14 cellular contexts compared by ENCODE assay signal in the genomic region with DNA sequence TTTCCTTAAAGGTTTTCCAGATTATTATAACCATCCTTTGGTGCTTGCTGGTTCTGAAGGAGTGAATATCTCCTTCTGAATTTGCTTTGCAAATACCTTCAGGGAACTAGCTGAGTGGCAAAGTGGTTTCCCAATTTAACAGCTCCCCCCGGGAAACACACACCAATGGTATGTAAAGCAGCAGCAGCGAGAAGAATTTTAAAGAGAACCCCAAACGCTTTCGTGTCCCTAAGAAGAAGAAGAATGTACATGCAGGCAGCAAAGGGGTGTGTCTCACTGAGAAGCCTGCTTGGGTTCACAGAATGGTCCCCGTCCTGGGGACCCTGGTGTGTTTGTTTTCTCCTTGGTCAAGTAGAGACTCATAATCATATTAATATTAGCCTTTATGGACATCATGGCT. TPM values are rescaled to one million over a fixed set of nuclear protein-coding genes. Genes with fewer than 3 reads are reported as not detected.
A peak's percentile ranks its signal among the peaks of the same experiment; 100 is the strongest.
DNase-seq lines count a peak whose midpoint lies in the region; ATAC-seq and TF ChIP-seq lines count a peak whose summit lies in the region.
"Had no signal": no experiment of that assay in that cellular context is flagged by ENCODE, and none has a peak within 500 bp of the region (broad histone marks: within the 10 kb centered on the region; RNA-seq: fewer than 3 reads in every experiment).

No MANE protein-coding gene starts in this region.

- H3K4me3 Mint-ChIP-seq in activated naive CD4-positive, alpha-beta T cell treated with anti-CD3 and anti-CD28 coated beads, Interleukin-2, amount 10 ng/mL, durations not matched to agents 7 days and 5 days: no peak overlapping the region
- H3K4me3 Mint-ChIP-seq in stimulated activated memory B cell treated with anti-CD40 and anti-IgM and Interleukin-4, amounts not matched to agents 10 μg/mL and 1 μg/mL and 100 μg/mL, for 72 hours: no peak overlapping the region
- H3K4me3 Mint-ChIP-seq: stimulated activated effector memory CD8-positive, alpha-beta T cell treated with anti-CD3 and anti-CD28 coated beads, Interleukin-12 subunit alpha, Interleukin-12 subunit beta, amount 100 ng/mL, for 72 hours had no signal

- intact Hi-C loops in colonic mucosa (cut with DNase I) (no loop called here), head of caudate nucleus (cut with DNase I) (no loop called here), mammary epithelial cell (cut with micrococcal nuclease) (no loop called here)

- H3K36me3 Mint-ChIP-seq in activated naive CD4-positive, alpha-beta T cell treated with anti-CD3 and anti-CD28 coated beads, Interleukin-2, amount 10 ng/mL, durations not matched to agents 7 days and 5 days: peaks cover 2% of the 10 kb centered on the region
- H3K36me3 Mint-ChIP-seq in stimulated activated memory B cell treated with anti-CD40 and anti-IgM and Interleukin-4, amounts not matched to agents 10 μg/mL and 1 μg/mL and 100 μg/mL, for 72 hours: no peaks in the 10 kb centered on the region

- dilution Hi-C loops in mammary epithelial cell (cut with HindIII; ENCODE audit: low sequenced_read_pairs): no loop called here

- 66% methylated on average over 4 of the region's 5 CpGs for WGBS in mammary epithelial cell (ENCODE audit: low coverage, missing lambda C conversion rate)

- in situ Hi-C loops in mammary epithelial cell (cut with MboI; ENCODE audit: low sequenced_read_pairs in 2 of 2): loop anchor here in 1 of 2 donors (10.0 kb wide), 1 partner anchor 122 kb away; no protein-coding TSS in a partner anchor

- no peaks in the 10 kb centered on the region for H3K27me3 Mint-ChIP-seq in activated naive CD4-positive, alpha-beta T cell treated with anti-CD3 and anti-CD28 coated beads, Interleukin-2, amount 10 ng/mL, durations not matched to agents 7 days and 5 days
- no peaks in the 10 kb centered on the region for H3K27me3 Mint-ChIP-seq in stimulated activated memory B cell treated with anti-CD40 and anti-IgM and Interleukin-4, amounts not matched to agents 10 μg/mL and 1 μg/mL and 100 μg/mL, for 72 hours

- peak overlapping the region; percentile 62 for H3K27ac Mint-ChIP-seq in activated naive CD4-positive, alpha-beta T cell treated with anti-CD3 and anti-CD28 coated beads, Interleukin-2, amount 10 ng/mL, durations not matched to agents 7 days and 5 days
- H3K27ac Mint-ChIP-seq in stimulated activated memory B cell treated with anti-CD40 and anti-IgM and Interleukin-4, amounts not matched to agents 10 μg/mL and 1 μg/mL and 100 μg/mL, for 72 hours: peak overlapping the region; percentile 76
- H3K27ac Mint-ChIP-seq: stimulated activated effector memory CD8-positive, alpha-beta T cell treated with anti-CD3 and anti-CD28 coated beads, Interleukin-12 subunit alpha, Interleukin-12 subunit beta, amount 100 ng/mL, for 72 hours had no signal

- H3K27ac ChIP-seq in colonic mucosa (no peak overlapping the region), mammary epithelial cell (ENCODE audit: insufficient read depth, low read depth, low read length) (no peak overlapping the region)
- H3K27ac ChIP-seq: KMS-11 had no signal

- H3K4me2 ChIP-seq in mammary epithelial cell (ENCODE audit: insufficient read depth, low read depth, low read length): no peak overlapping the region
- H3K4me2 ChIP-seq: KMS-11 had no signal

- peaks cover 3% of the 10 kb centered on the region for H3K9me3 Mint-ChIP-seq in activated naive CD4-positive, alpha-beta T cell treated with anti-CD3 and anti-CD28 coated beads, Interleukin-2, amount 10 ng/mL, durations not matched to agents 7 days and 5 days
- H3K9me3 Mint-ChIP-seq in stimulated activated memory B cell treated with anti-CD40 and anti-IgM and Interleukin-4, amounts not matched to agents 10 μg/mL and 1 μg/mL and 100 μg/mL, for 72 hours: no peaks in the 10 kb centered on the region
- H3K9me3 Mint-ChIP-seq: stimulated activated effector memory CD8-positive, alpha-beta T cell treated with anti-CD3 and anti-CD28 coated beads, Interleukin-12 subunit alpha, Interleukin-12 subunit beta, amount 100 ng/mL, for 72 hours had no signal

- H3K27me3 ChIP-seq in colonic mucosa: no peaks in the 10 kb centered on the region
- H3K27me3 ChIP-seq in mammary epithelial cell (ENCODE audit: insufficient read depth, low read length): no peaks in the 10 kb centered on the region

- no peaks in the 10 kb centered on the region for H3K9me3 ChIP-seq in colonic mucosa
- H3K9me3 ChIP-seq in mammary epithelial cell (replicated peaks; ENCODE audit: insufficient read depth, low read length): no peaks in the 10 kb centered on the region

- no peaks in the 10 kb centered on the region for H3K36me3 ChIP-seq in colonic mucosa
- no peaks in the 10 kb centered on the region for H3K36me3 ChIP-seq in mammary epithelial cell (ENCODE audit: insufficient read depth, low read length)

- no peak for DNase-seq in activated naive CD4-positive, alpha-beta T cell treated with anti-CD3 and anti-CD28 coated beads, Interleukin-2, amount 10 ng/mL, durations not matched to agents 7 days and 5 days
- DNase-seq in activated naive CD4-positive, alpha-beta T cell treated with Interleukin-2 at 50 U/mL for 16 hours: no peak
- peak; percentile 50 for DNase-seq in NAMALWA (ENCODE audit: low spot score)
- peak; percentile 13 for DNase-seq in colonic mucosa
- DNase-seq in GM20000 (ENCODE audit: low spot score): no peak
- no peak for DNase-seq in head of caudate nucleus
- DNase-seq in mammary epithelial cell: no peak
- DNase-seq: cortex of kidney, EL, midbrain, NCI-H2081 treated with DMSO at 0.1 percent for 48 hours had no signal

- no peak for ATAC-seq in stimulated activated memory B cell treated with anti-CD40 and anti-IgM and Interleukin-4, amounts not matched to agents 10 μg/mL and 1 μg/mL and 100 μg/mL, for 72 hours
- ATAC-seq: stimulated activated effector memory CD8-positive, alpha-beta T cell treated with anti-CD3 and anti-CD28 coated beads, Interleukin-12 subunit alpha, Interleukin-12 subunit beta, amount 100 ng/mL, for 72 hours had no signal

- no peak overlapping the region for H3K9ac ChIP-seq in colonic mucosa (ENCODE audit: low read depth in 2 of 2, low read length in 2 of 2)
- no peak overlapping the region for H3K9ac ChIP-seq in mammary epithelial cell (ENCODE audit: insufficient read depth, low read length)
- H3K9ac ChIP-seq: KMS-11 had no signal

- H3K4me1 ChIP-seq in colonic mucosa (no peaks in the 10 kb centered on the region), mammary epithelial cell (ENCODE audit: insufficient read depth, low read length) (no peaks in the 10 kb centered on the region)

- no peak overlapping the region for H2AFZ ChIP-seq in mammary epithelial cell (ENCODE audit: low read depth, low read length)

- CTCF ChIA-PET in activated naive CD4-positive, alpha-beta T cell treated with anti-CD3 and anti-CD28 coated beads, Interleukin-2, amount 10 ng/mL, durations not matched to agents 7 days and 5 days (lab: Charles Lee): no interaction called here
- CTCF ChIA-PET in mammary epithelial cell (lab: Charles Lee; ENCODE audit: low non-redundant PET): no interaction called here

- BruUV-seq in mammary epithelial cell (replicated peaks; lab: Mats Ljungman, UMichigan): no TSS peak

- H3K4me3 ChIP-seq in colonic mucosa: no peak overlapping the region
- H3K4me3 ChIP-seq in mammary epithelial cell (replicated peaks in 1 of 3; ENCODE audit: insufficient read depth in 1 of 3, low read depth in 2 of 3, low read length in 3 of 3): no peak overlapping the region

- H3K4me1 Mint-ChIP-seq in activated naive CD4-positive, alpha-beta T cell treated with anti-CD3 and anti-CD28 coated beads, Interleukin-2, amount 10 ng/mL, durations not matched to agents 7 days and 5 days: peaks cover 27% of the 10 kb centered on the region
- peaks cover 38% of the 10 kb centered on the region for H3K4me1 Mint-ChIP-seq in stimulated activated memory B cell treated with anti-CD40 and anti-IgM and Interleukin-4, amounts not matched to agents 10 μg/mL and 1 μg/mL and 100 μg/mL, for 72 hours

- H3K79me2 ChIP-seq in mammary epithelial cell (ENCODE audit: insufficient read depth, low read length): peaks cover 8% of the 10 kb centered on the region

- no peaks in the 10 kb centered on the region for H4K20me1 ChIP-seq in mammary epithelial cell (ENCODE audit: insufficient read depth, low read length)

- TF ChIP-seq CTCF in colonic mucosa (IDR thresholded peaks at IDR 0.05) (no peak), GM20000 (IDR thresholded peaks at IDR 0.05; ENCODE audit: extremely low read depth, missing control alignments) (no peak), mammary epithelial cell (conservative IDR thresholded peaks at IDR 0.05 in 1 of 2, IDR thresholded peaks at IDR 0.05 in 1 of 2; ENCODE audit: extremely low read depth in 1 of 2, insufficient read depth in 1 of 2, low read depth in 1 of 2, low read length in 2 of 2) (no peak)

RNA-seq across cellular contexts. Expression of a gene that starts 4.2 kb away (rescaled TPM):
- 10 to 100 TPM; 42.4 to 44.6 TPM for total RNA-seq in colonic mucosa
- 10 to 100 TPM; 23.0 to 34.9 TPM for total RNA-seq in mammary epithelial cell
- 12.7 TPM for polyA plus RNA-seq in mammary epithelial cell
- polyA minus RNA-seq in mammary epithelial cell: 11.1 TPM

RNA-seq across cellular contexts. Expression of a gene that starts 27.7 kb away (rescaled TPM):
- total RNA-seq in colonic mucosa (under 1 TPM in 1 of 2 donors, not detected in 1; 0.27 TPM), mammary epithelial cell (not detected)
- polyA plus RNA-seq in mammary epithelial cell: not detected
- not detected for polyA minus RNA-seq in mammary epithelial cell

RNA-seq across cellular contexts. Expression of a gene that starts 50.2 kb away (rescaled TPM):
- total RNA-seq in colonic mucosa: 1 to 10 TPM; 1.3 TPM
- not detected for total RNA-seq in mammary epithelial cell
- polyA plus RNA-seq in mammary epithelial cell: not detected
- not detected for polyA minus RNA-seq in mammary epithelial cell

Comparison
In these comparisons a context has a peak if more than half of its experiments do, and no peak if none do; other contexts are left out.
1. DNase-seq: peak in NAMALWA (single experiment) and colonic mucosa (single experiment); none in activated naive CD4-positive, alpha-beta T cell treated with anti-CD3 and anti-CD28 coated beads, Interleukin-2, amount 10 ng/mL, durations not matched to agents 7 days and 5 days (single experiment), activated naive CD4-positive, alpha-beta T cell treated with Interleukin-2 at 50 U/mL for 16 hours (single experiment), GM20000 (single experiment), head of caudate nucleus (0 of 42) and mammary epithelial cell (single experiment).